In genomic region chr6:154622618-154623336, GRCh38 we compare ENCODE assay signal across 19 cellular contexts.
"Had no signal": no experiment of that assay in that cellular context is flagged by ENCODE, and none has a peak within 500 bp of the region (broad histone marks: within the 10 kb centered on the region; RNA-seq: fewer than 3 reads in every experiment).

No MANE protein-coding gene starts in this region.

- H3K4me1 ChIP-seq: gastrocnemius medialis, right atrium auricular region, sigmoid colon had no signal

- H3K4me1 Mint-ChIP-seq: central memory CD8-positive, alpha-beta T cell; naive thymus-derived CD8-positive, alpha-beta T cell had no signal

- H3K36me3 Mint-ChIP-seq: naive thymus-derived CD8-positive, alpha-beta T cell; type B pancreatic cell had no signal

- H3K36me3 ChIP-seq: gastrocnemius medialis, heart right ventricle, neutrophil, right atrium auricular region, sigmoid colon had no signal

- DNase-seq: effector memory CD8-positive, alpha-beta T cell; erythroblast; gastrocnemius medialis; heart right ventricle; hypothalamus; left ventricle myocardium superior; mesendoderm; naive thymus-derived CD8-positive, alpha-beta T cell; posterior cingulate gyrus; sigmoid colon; stimulated activated CD4-positive, alpha-beta T cell treated with anti-CD3 and anti-CD28 coated beads, Interleukin-12 subunit alpha, Interleukin-12 subunit beta, amount 100 ng/mL, for 4 hours; stimulated activated naive CD4-positive, alpha-beta T cell had no signal

- H3K9me3 ChIP-seq: gastrocnemius medialis, heart right ventricle, neutrophil, right atrium auricular region, sigmoid colon had no signal

- H3K4me3 ChIP-seq: gastrocnemius medialis, heart right ventricle, lung, right atrium auricular region, sigmoid colon, skin epidermis had no signal

- ATAC-seq: effector memory CD8-positive, alpha-beta T cell; gastrocnemius medialis; left ventricle myocardium superior; naive thymus-derived CD8-positive, alpha-beta T cell had no signal

- H3K4me3 Mint-ChIP-seq: central memory CD8-positive, alpha-beta T cell; effector memory CD8-positive, alpha-beta T cell; naive thymus-derived CD8-positive, alpha-beta T cell; type B pancreatic cell had no signal

- H3K27ac ChIP-seq: gastrocnemius medialis, heart right ventricle, neutrophil, right atrium auricular region, sigmoid colon, skin epidermis had no signal

- H3K27me3 ChIP-seq: gastrocnemius medialis, heart right ventricle, neutrophil, right atrium auricular region, sigmoid colon had no signal

- H3K27ac Mint-ChIP-seq: effector memory CD8-positive, alpha-beta T cell; naive thymus-derived CD8-positive, alpha-beta T cell; type B pancreatic cell had no signal

- H3K27me3 Mint-ChIP-seq: type B pancreatic cell had no signal

- FAIRE-seq: urothelium cell line had no signal
